ENCODE assay signal across 8 cellular contexts in genomic region chr1:27135920-27136551, GRCh38. TPM values are rescaled to one million over a fixed set of nuclear protein-coding genes. Genes with fewer than 3 reads are reported as not detected.
A peak's percentile ranks its signal among the peaks of the same experiment; 100 is the strongest.
DNase-seq lines count a peak whose midpoint lies in the region; ATAC-seq and TF ChIP-seq lines count a peak whose summit lies in the region.

No MANE protein-coding gene starts in this region.

- H3K27ac Mint-ChIP-seq in activated B cell treated with CpG ODN at 0.5 μM for 24 hours, result peak overlapping the region; percentile 93

- POLR2A ChIA-PET in activated B cell treated with CpG ODN at 0.5 μM for 24 hours (lab: Charles Lee), result interaction anchor here (0.6 to 12.3 kb wide), 4 partner anchors 10 to 29 kb away, joined by 3 to 127 read pairs (median 4); partner anchors contain the start of gene SLC9A1

- CTCF ChIA-PET in activated B cell treated with CpG ODN at 0.5 μM for 24 hours (lab: Charles Lee), result interaction anchor here (0.9 to 2.7 kb wide), 3 partner anchors 24 to 160 kb away, joined by 3 to 10 read pairs (median 5); no protein-coding TSS in a partner anchor

- H3K36me3 Mint-ChIP-seq in activated T-cell treated with anti-CD3 and anti-CD28 coated beads, Interleukin-2, amount 50 U/mL, for 4 hours (ENCODE audit: insufficient read depth), result peaks cover 3% of the 10 kb centered on the region
- no peaks in the 10 kb centered on the region for H3K36me3 Mint-ChIP-seq in activated B cell treated with CpG ODN at 0.5 μM for 24 hours (ENCODE audit: low read depth)

- intact Hi-C loops in activated B cell treated with CpG ODN at 0.5 μM for 24 hours (cut with micrococcal nuclease), result no loop called here

- DNase-seq in activated T-cell treated with anti-CD3 and anti-CD28 coated beads, Interleukin-2, amount 50 U/mL, for 4 hours, result no peak
- DNase-seq in activated T-cell treated with anti-CD3 and anti-CD28 coated beads for 4 hours (no peak), activated B cell treated with CpG ODN at 0.5 μM for 24 hours (no peak), iPS-NIHi7 (ENCODE audit: extremely low spot score) (peak; percentile 56), ACHN (no peak), NCI-H2029 treated with DMSO at 0.1 percent for 48 hours (lab: John Stamatoyannopoulos, UW) (no peak)
- DNase-seq in stimulated activated CD4-positive, alpha-beta T cell treated with anti-CD3 and anti-CD28 coated beads, Interleukin-4, amount 100 ng/mL, for 4 hours, result no peak

- H3K27ac ChIP-seq in temporal lobe (ENCODE audit: low read depth, low read length), result peak overlapping the region; percentile 74

- in situ Hi-C loops in ACHN (cut with HindIII; ENCODE audit: low pct_ligation_motif_present, low pct_unique_long_range_greater_than_20kb, low sequenced_read_pairs), result no loop called here

- H3K27me3 Mint-ChIP-seq in activated T-cell treated with anti-CD3 and anti-CD28 coated beads, Interleukin-2, amount 50 U/mL, for 4 hours (ENCODE audit: low read depth), result no peaks in the 10 kb centered on the region
- no peaks in the 10 kb centered on the region for H3K27me3 Mint-ChIP-seq in activated B cell treated with CpG ODN at 0.5 μM for 24 hours

- H3K9me3 Mint-ChIP-seq in activated T-cell treated with anti-CD3 and anti-CD28 coated beads, Interleukin-2, amount 50 U/mL, for 4 hours, result no peaks in the 10 kb centered on the region
- no peaks in the 10 kb centered on the region for H3K9me3 Mint-ChIP-seq in activated B cell treated with CpG ODN at 0.5 μM for 24 hours

- peaks cover 42% of the 10 kb centered on the region for H3K4me1 Mint-ChIP-seq in activated T-cell treated with anti-CD3 and anti-CD28 coated beads, Interleukin-2, amount 50 U/mL, for 4 hours (ENCODE audit: low read depth)
- peaks cover 61% of the 10 kb centered on the region for H3K4me1 Mint-ChIP-seq in activated B cell treated with CpG ODN at 0.5 μM for 24 hours

- H3K4me3 Mint-ChIP-seq in activated T-cell treated with anti-CD3 and anti-CD28 coated beads, Interleukin-2, amount 50 U/mL, for 4 hours, result peak overlapping the region; percentile 78
- no peak overlapping the region for H3K4me3 Mint-ChIP-seq in activated B cell treated with CpG ODN at 0.5 μM for 24 hours

- ATAC-seq in activated T-cell treated with anti-CD3 and anti-CD28 coated beads, Interleukin-2, amount 50 U/mL, for 4 hours, result no peak
- no peak for ATAC-seq in activated B cell treated with CpG ODN at 0.5 μM for 24 hours (ENCODE audit: low read depth)

- no peak for TF ChIP-seq CTCF in activated B cell treated with CpG ODN at 0.5 μM for 24 hours (IDR thresholded peaks at IDR 0.05)

RNA-seq across cellular contexts. Expression of gene SLC9A1, which starts 18.9 kb away (rescaled TPM):
- total RNA-seq in activated T-cell treated with anti-CD3 and anti-CD28 coated beads, Interleukin-2, amount 50 U/mL, for 4 hours, result 10 to 100 TPM; 19.8 to 21.0 (median 19.8) TPM
- total RNA-seq in activated B cell treated with CpG ODN at 0.5 μM for 24 hours, result 12.2 and 13.6 TPM in 2 replicates
- total RNA-seq in temporal lobe, result 2.5 TPM
